36 cellular contexts compared by ENCODE assay signal in the genomic region with DNA sequence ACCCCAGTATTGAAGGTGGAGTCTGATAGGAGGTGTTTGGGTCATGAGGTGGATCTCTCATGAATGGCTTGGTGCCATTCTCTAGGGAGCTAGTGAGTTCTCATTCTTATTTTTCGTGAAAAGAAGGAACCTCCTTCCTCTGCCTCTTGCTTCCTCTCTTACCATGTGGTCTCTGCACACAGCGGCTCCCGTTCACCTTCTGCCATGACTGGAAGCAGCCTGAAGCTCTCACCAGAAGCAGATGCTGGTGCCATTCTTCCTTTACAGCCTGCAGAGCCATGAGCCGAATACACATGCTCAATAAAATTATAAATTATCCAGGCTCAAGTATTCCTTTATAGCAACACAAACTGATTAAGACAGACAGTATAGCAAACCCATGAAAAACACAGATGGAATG.
"Had no signal": no experiment of that assay in that cellular context is flagged by ENCODE, and none has a peak within 500 bp of the region (broad histone marks: within the 10 kb centered on the region; RNA-seq: fewer than 3 reads in every experiment).

No MANE protein-coding gene starts in this region.

- H3K36me3 ChIP-seq: MG63 had no signal

- DNase-seq: Karpas-422, Kasumi-1, KG1, MG63, MM.1S, MV-4-11, NCI-H1048, NCI-H1092, NCI-H1092 treated with DMSO at 0.1 percent for 48 hours, NCI-H1105, NCI-H1105 treated with DMSO at 0.1 percent for 48 hours, NCI-H1417, NCI-H1417 treated with DMSO at 0.1 percent for 48 hours, NCI-H1436, NCI-H1436 treated with DMSO at 0.1 percent for 48 hours, NCI-H146, NCI-H1694, NCI-H1694 treated with DMSO at 0.1 percent for 48 hours, NCI-H187, NCI-H187 treated with DMSO at 0.1 percent for 48 hours, NCI-H1930, NCI-H2029, NCI-H2029 treated with DMSO at 0.1 percent for 48 hours, NCI-H2081, NCI-H2081 treated with DMSO at 0.1 percent for 48 hours, NCI-H2107, NCI-H2171, NCI-H2171 treated with DMSO at 0.1 percent for 48 hours, NCI-H2227 treated with DMSO at 0.1 percent for 48 hours, NCI-H226, NCI-H345, NCI-H446, NCI-H446 treated with DMSO at 0.1 percent for 48 hours, NCI-H510A, NCI-H510A treated with DMSO at 0.1 percent for 48 hours had no signal

- H3K4me3 ChIP-seq: MG63 had no signal

- H3K9me3 ChIP-seq: MG63 had no signal

- H3K27ac ChIP-seq: KMS-11 had no signal
